ENCODE assay signal across 8 cellular contexts in the genomic region with DNA sequence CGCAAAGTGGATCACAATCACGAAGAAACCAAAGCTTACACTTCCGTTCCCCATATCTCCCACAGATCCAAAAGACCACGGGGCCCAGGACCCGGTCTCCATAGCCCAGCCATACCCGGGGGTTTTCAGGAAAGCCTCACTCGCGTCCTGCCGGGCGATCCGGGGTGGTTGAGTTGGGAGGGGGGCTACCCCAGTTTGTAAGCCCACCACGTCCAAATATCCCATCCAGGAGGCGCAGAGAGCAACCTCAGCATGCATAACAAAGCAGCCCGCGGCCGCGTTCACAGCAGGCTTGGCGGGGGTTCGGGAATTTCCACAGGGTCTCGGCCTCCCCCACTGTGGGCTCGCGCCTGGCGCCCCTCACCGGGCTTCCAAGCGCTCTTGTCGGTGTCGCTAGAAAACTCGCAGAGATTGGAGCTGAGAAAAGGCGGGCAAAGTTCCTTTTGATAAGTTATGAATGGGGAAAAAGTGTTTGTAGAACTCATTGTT. TPM values are rescaled to one million over a fixed set of nuclear protein-coding genes. Genes with fewer than 3 reads are reported as not detected.
A peak's percentile ranks its signal among the peaks of the same experiment; 100 is the strongest.
DNase-seq lines count a peak whose midpoint lies in the region; ATAC-seq, FAIRE-seq and TF ChIP-seq lines count a peak whose summit lies in the region.

No MANE protein-coding gene starts in this region.

- peak overlapping the region; percentile 28 to 56 for H3K9ac ChIP-seq in mucosa of rectum (ENCODE audit: low read depth in 1 of 2, low read length in 2 of 2)

- H3K36me3 ChIP-seq in bronchial epithelial cell (ENCODE audit: control insufficient read depth, insufficient read depth, low read length) (peaks cover 1% of the 10 kb centered on the region), mucosa of rectum (ENCODE audit: control insufficient read depth in 2 of 2, insufficient read depth in 2 of 2, low read length in 2 of 2) (peaks cover 0 to 3% of the 10 kb centered on the region in 2 donors)

- peaks cover 24% of the 10 kb centered on the region for H3K4me1 Mint-ChIP-seq in activated T-cell treated with anti-CD3 and anti-CD28 coated beads, Interleukin-2, amount 50 U/mL, for 24 hours (ENCODE audit: low read depth)

- peak overlapping the region; percentile 64 for H3K4me3 ChIP-seq in bronchial epithelial cell (ENCODE audit: low read depth, low read length)
- H3K4me3 ChIP-seq in mucosa of rectum (ENCODE audit: low read length in 2 of 2): peak overlapping the region; percentile 64 to 75

- no peaks in the 10 kb centered on the region for H3K27me3 Mint-ChIP-seq in activated T-cell treated with anti-CD3 and anti-CD28 coated beads, Interleukin-2, amount 50 U/mL, for 24 hours

- H3K27me3 ChIP-seq in bronchial epithelial cell (ENCODE audit: control insufficient read depth, insufficient read depth, low read length) (no peaks in the 10 kb centered on the region), mucosa of rectum (ENCODE audit: control insufficient read depth in 2 of 2, insufficient read depth in 2 of 2, low read length in 2 of 2) (no peaks in the 10 kb centered on the region)

- DNase-seq in activated T-cell treated with anti-CD3 and anti-CD28 coated beads, Interleukin-2, amount 50 U/mL, for 24 hours: no peak
- no peak for DNase-seq in activated T-cell treated with anti-CD3 and anti-CD28 coated beads for 4 hours
- no peak for DNase-seq in bronchial epithelial cell (ENCODE audit: low read depth)
- DNase-seq in G401 (ENCODE audit: low spot score): no peak
- DNase-seq in dedifferentiated amniotic fluid mesenchymal stem cell (ENCODE audit: extremely low spot score): no peak
- DNase-seq in NCI-H774 (lab: John Stamatoyannopoulos, UW): no peak

- peak overlapping the region; percentile 89 for H3K27ac Mint-ChIP-seq in activated T-cell treated with anti-CD3 and anti-CD28 coated beads, Interleukin-2, amount 50 U/mL, for 24 hours

- H3K36me3 Mint-ChIP-seq in activated T-cell treated with anti-CD3 and anti-CD28 coated beads, Interleukin-2, amount 50 U/mL, for 24 hours (ENCODE audit: low read depth): peaks cover 48% of the 10 kb centered on the region

- FAIRE-seq in bronchial epithelial cell (lab: Jason Lieb, UNC): no peak

- peak; percentile 10 for ATAC-seq in HG03460 (IDR thresholded peaks at IDR 0.05; ENCODE audit: unreplicated experiment)

- TF ChIP-seq CTCF in bronchial epithelial cell (IDR thresholded peaks at IDR 0.05; ENCODE audit: insufficient read depth, low read length, severe bottlenecking): no peak

- H3K9me3 Mint-ChIP-seq in activated T-cell treated with anti-CD3 and anti-CD28 coated beads, Interleukin-2, amount 50 U/mL, for 24 hours: no peaks in the 10 kb centered on the region

- peak overlapping the region; percentile 87 for H3K4me3 Mint-ChIP-seq in activated T-cell treated with anti-CD3 and anti-CD28 coated beads, Interleukin-2, amount 50 U/mL, for 24 hours

- no peaks in the 10 kb centered on the region for H3K9me3 ChIP-seq in mucosa of rectum (ENCODE audit: control insufficient read depth in 2 of 2, low read length in 2 of 2)

- H3K4me1 ChIP-seq in mucosa of rectum (ENCODE audit: control insufficient read depth in 2 of 2, insufficient read depth in 2 of 2, low read length in 2 of 2): peaks cover 8 to 16% of the 10 kb centered on the region in 2 donors

- in situ Hi-C loops in G401 (cut with HindIII; ENCODE audit: low sequenced_read_pairs): no loop called here

- no peak overlapping the region for H3K27ac ChIP-seq in mucosa of rectum (ENCODE audit: low read depth in 2 of 2, low read length in 2 of 2)

RNA-seq across cellular contexts. Expression of gene SDF2L1, which starts 9.5 kb away (rescaled TPM):
- total RNA-seq in bronchial epithelial cell: 33.0 and 67.9 TPM in 2 replicates
- total RNA-seq in G401 (2014; rRNA removed; shearing (Covaris generic)): 39.7 and 49.4 TPM in 2 replicates

RNA-seq across cellular contexts. Expression of gene PPIL2, which starts 14.2 kb away (rescaled TPM):
- total RNA-seq in bronchial epithelial cell: 30.0 and 32.6 TPM in 2 replicates
- total RNA-seq in G401 (2014; rRNA removed; shearing (Covaris generic)): 20.5 and 24.0 TPM in 2 replicates

RNA-seq across cellular contexts. Expression of gene CCDC116, which starts 19.0 kb away (rescaled TPM):
- total RNA-seq in bronchial epithelial cell: not detected in 2 replicates
- total RNA-seq in G401 (2014; rRNA removed; shearing (Covaris generic)): not detected in 2 replicates

RNA-seq across cellular contexts. Expression of gene YDJC, which starts 21.7 kb away (rescaled TPM):
- 43.4 and 67.9 TPM in 2 replicates for total RNA-seq in bronchial epithelial cell
- 71.7 and 80.6 TPM in 2 replicates for total RNA-seq in G401 (2014; rRNA removed; shearing (Covaris generic))
